19 cellular contexts compared by ENCODE assay signal in genomic region chr13:109773786-109774185, GRCh38. TPM values are rescaled to one million over a fixed set of nuclear protein-coding genes. Genes with fewer than 3 reads are reported as not detected.
DNase-seq lines count a peak whose midpoint lies in the region; ATAC-seq, FAIRE-seq and TF ChIP-seq lines count a peak whose summit lies in the region.
"Had no signal": no experiment of that assay in that cellular context is flagged by ENCODE, and none has a peak within 500 bp of the region (broad histone marks: within the 10 kb centered on the region; RNA-seq: fewer than 3 reads in every experiment).

No MANE protein-coding gene starts in this region.

- H3K27ac Mint-ChIP-seq in activated T-helper 2 cell treated with anti-CD3 and anti-CD28 coated beads, Interferon-gamma antibody, Interleukin-2, Interleukin-4, amounts not matched to agents 10 μg/mL and 5 μg/mL and 100 μg/mL, durations not matched to agents 14 hours and 24 hours and 36 hours: peak overlapping the region; percentile 21

- H3K36me3 ChIP-seq in SK-N-SH (replicated peaks in 1 of 2; ENCODE audit: control insufficient read depth in 1 of 2, insufficient read depth in 2 of 2, low read length in 1 of 2) (peaks cover 13 to 61% of the 10 kb centered on the region in 2 experiments), subcutaneous abdominal adipose tissue (ENCODE audit: control insufficient read depth in 5 of 5, insufficient read depth in 5 of 5, low read length in 5 of 5) (peaks cover 11 to 25% (median 22%) of the 10 kb centered on the region in 5 donors)

- no peaks in the 10 kb centered on the region for H3K9me3 ChIP-seq in SK-N-SH
- H3K9me3 ChIP-seq in subcutaneous abdominal adipose tissue (ENCODE audit: control insufficient read depth in 5 of 5, low read length in 5 of 5): no peaks in the 10 kb centered on the region
- H3K9me3 ChIP-seq: BE2C had no signal

- DNase-seq in SK-N-SH (no peak), HT-29 (ENCODE audit: low spot score) (peak; percentile 48), GM12891 (ENCODE audit: insufficient read length, low spot score) (no peak), NCI-H446 (lab: John Stamatoyannopoulos, UW) (no peak)
- DNase-seq in activated T-helper 2 cell treated with anti-CD3 and anti-CD28 coated beads, Interferon-gamma antibody, Interleukin-2, Interleukin-4, amounts not matched to agents 10 μg/mL and 5 μg/mL and 100 μg/mL, durations not matched to agents 14 hours and 24 hours and 36 hours (ENCODE audit: low spot score): no peak
- DNase-seq: BE2C; CD4-positive, CD25-positive, alpha-beta regulatory T cell; COR-L47; GOT3; NCI-H1105 treated with DMSO at 0.1 percent for 48 hours; NCI-H1694; NCI-H2081 treated with DMSO at 0.1 percent for 48 hours; NCI-H510A treated with DMSO at 0.1 percent for 48 hours; NCI-H774; SIG-M5 had no signal

- no peak for TF ChIP-seq CTCF in SK-N-SH (IDR thresholded peaks at IDR 0.05)

- H3K79me2 ChIP-seq in SK-N-SH (ENCODE audit: insufficient read depth): peaks cover 99% of the 10 kb centered on the region

- H3K4me3 ChIP-seq in SK-N-SH (ENCODE audit: low read depth in 2 of 2, low read length in 1 of 2) (no peak overlapping the region), subcutaneous abdominal adipose tissue (ENCODE audit: low read depth in 1 of 5, low read length in 5 of 5) (no peak overlapping the region)

- no peak for ATAC-seq in SK-N-SH treated with all-trans-retinoic acid at 6 μM for 48 hours
- no peak for ATAC-seq in HG02798 (IDR thresholded peaks at IDR 0.05; ENCODE audit: poor library complexity, unreplicated experiment)

- no peak overlapping the region for H2AFZ ChIP-seq in SK-N-SH (ENCODE audit: low read depth)

- H3K27ac ChIP-seq in SK-N-SH (ENCODE audit: low read depth in 2 of 2, low read length in 1 of 2) (peak overlapping the region; percentile 6 to 34; a peak in 3 of 4 replicates), subcutaneous abdominal adipose tissue (ENCODE audit: low read depth, low read length) (peak overlapping the region; percentile 69)

- H3F3A ChIP-seq in SK-N-SH (replicated peaks; ENCODE audit: insufficient read depth): peaks cover 26% of the 10 kb centered on the region

- POLR2A ChIA-PET in SK-N-SH (lab: Yijun Ruan, JAX): no interaction called here

- FAIRE-seq in GM12891 (lab: Jason Lieb, UNC): no peak
- FAIRE-seq: G401.6 had no signal

- no peak overlapping the region for H3K4me3 Mint-ChIP-seq in activated T-helper 2 cell treated with anti-CD3 and anti-CD28 coated beads, Interferon-gamma antibody, Interleukin-2, Interleukin-4, amounts not matched to agents 10 μg/mL and 5 μg/mL and 100 μg/mL, durations not matched to agents 14 hours and 24 hours and 36 hours (ENCODE audit: low read depth)
- H3K4me3 Mint-ChIP-seq: CD4-positive, CD25-positive, alpha-beta regulatory T cell had no signal

- no peak for TF ChIP-seq EP300 in SK-N-SH (IDR thresholded peaks at IDR 0.05; ENCODE audit: borderline replicate concordance in 1 of 2, low read depth in 1 of 2, low read length in 1 of 2)

- no peak for TF ChIP-seq RAD21 in SK-N-SH (IDR thresholded peaks at IDR 0.05; ENCODE audit: low read length)

- intact Hi-C loops in activated T-helper 2 cell treated with anti-CD3 and anti-CD28 coated beads, Interferon-gamma antibody, Interleukin-2, Interleukin-4, amounts not matched to agents 10 μg/mL and 5 μg/mL and 100 μg/mL, durations not matched to agents 14 hours and 24 hours and 36 hours (cut with micrococcal nuclease): no loop called here

- peaks cover 11% of the 10 kb centered on the region for H3K36me3 Mint-ChIP-seq in activated T-helper 2 cell treated with anti-CD3 and anti-CD28 coated beads, Interferon-gamma antibody, Interleukin-2, Interleukin-4, amounts not matched to agents 10 μg/mL and 5 μg/mL and 100 μg/mL, durations not matched to agents 14 hours and 24 hours and 36 hours (ENCODE audit: low read depth)

- no peaks in the 10 kb centered on the region for H3K9me3 Mint-ChIP-seq in activated T-helper 2 cell treated with anti-CD3 and anti-CD28 coated beads, Interferon-gamma antibody, Interleukin-2, Interleukin-4, amounts not matched to agents 10 μg/mL and 5 μg/mL and 100 μg/mL, durations not matched to agents 14 hours and 24 hours and 36 hours
- H3K9me3 Mint-ChIP-seq: CD4-positive, CD25-positive, alpha-beta regulatory T cell had no signal

- 39% methylated on average over 4 of the region's 4 CpGs for WGBS in SK-N-SH (ENCODE audit: low lambda C conversion rate)

- H3K9ac ChIP-seq in SK-N-SH (no peak overlapping the region), subcutaneous abdominal adipose tissue (ENCODE audit: low read length in 5 of 5) (no peak overlapping the region)

- peaks cover 21 to 48% of the 10 kb centered on the region in 2 experiments; a peak in 3 of 4 replicates for H3K4me1 ChIP-seq in SK-N-SH (ENCODE audit: control insufficient read depth in 1 of 2, insufficient read depth in 2 of 2, low read depth in 1 of 2, low read length in 1 of 2)
- H3K4me1 ChIP-seq in subcutaneous abdominal adipose tissue (ENCODE audit: control insufficient read depth in 5 of 5, insufficient read depth in 5 of 5, low read length in 5 of 5): peaks cover 2 to 73% (median 24%) of the 10 kb centered on the region in 5 donors

- no peak for TF ChIP-seq POLR2A in GM12891 (IDR thresholded peaks at IDR 0.05; ENCODE audit: low read depth, low read length)

- CTCF ChIA-PET in SK-N-SH (lab: Yijun Ruan, JAX): no interaction called here

- H3K9me2 ChIP-seq in SK-N-SH: no peaks in the 10 kb centered on the region

- peaks cover 37% of the 10 kb centered on the region for H3K4me1 Mint-ChIP-seq in activated T-helper 2 cell treated with anti-CD3 and anti-CD28 coated beads, Interferon-gamma antibody, Interleukin-2, Interleukin-4, amounts not matched to agents 10 μg/mL and 5 μg/mL and 100 μg/mL, durations not matched to agents 14 hours and 24 hours and 36 hours (ENCODE audit: low read depth)

- no peaks in the 10 kb centered on the region for H3K27me3 Mint-ChIP-seq in activated T-helper 2 cell treated with anti-CD3 and anti-CD28 coated beads, Interferon-gamma antibody, Interleukin-2, Interleukin-4, amounts not matched to agents 10 μg/mL and 5 μg/mL and 100 μg/mL, durations not matched to agents 14 hours and 24 hours and 36 hours (ENCODE audit: low read depth)
- H3K27me3 Mint-ChIP-seq: CD4-positive, CD25-positive, alpha-beta regulatory T cell had no signal

- H4K20me1 ChIP-seq in SK-N-SH (ENCODE audit: insufficient read depth): peaks cover 87% of the 10 kb centered on the region

- no peak overlapping the region for H3K4me2 ChIP-seq in SK-N-SH

- no peaks in the 10 kb centered on the region for H3K27me3 ChIP-seq in SK-N-SH (ENCODE audit: insufficient read depth)
- H3K27me3 ChIP-seq in subcutaneous abdominal adipose tissue (ENCODE audit: control insufficient read depth in 5 of 5, insufficient read depth in 4 of 5, low read length in 5 of 5): no peaks in the 10 kb centered on the region
- H3K27me3 ChIP-seq: BE2C had no signal

TF ChIP-seq in SK-N-SH, 30 proteins besides CTCF, POLR2A, EP300 and RAD21 (continues in another document):
- no peak for TF ChIP-seq GABPA (IDR thresholded peaks at IDR 0.05; ENCODE audit: low read depth)
- no peak for TF ChIP-seq MAX (IDR thresholded peaks at IDR 0.05; ENCODE audit: low read depth)
- no peak for TF ChIP-seq FOXM1 (IDR thresholded peaks at IDR 0.05; ENCODE audit: low read depth)

TF ChIP-seq in SK-N-SH treated with all-trans-retinoic acid at 6 μM for 48 hours, 23 proteins besides CTCF, POLR2A, EP300 and RAD21 (continues in another document):
- no peak for TF ChIP-seq ISL1 (CRISPR knock-in tag; IDR thresholded peaks at IDR 0.05)
- TF ChIP-seq SNAI2 (CRISPR knock-in tag; IDR thresholded peaks at IDR 0.05): no peak

TF ChIP-seq in GM12891, 5 proteins besides CTCF, POLR2A, EP300 and RAD21:
- TF ChIP-seq SPI1 (IDR thresholded peaks at IDR 0.05; ENCODE audit: low read depth, low read length) (no peak), PAX5 (IDR thresholded peaks at IDR 0.05; ENCODE audit: insufficient read depth, low read length, severe bottlenecking) (no peak), TAF1 (IDR thresholded peaks at IDR 0.05; ENCODE audit: low read depth, low read length) (no peak), POU2F2 (IDR thresholded peaks at IDR 0.05; ENCODE audit: low read depth, low read length) (no peak), POLR2AphosphoS5 (IDR thresholded peaks at IDR 0.05; ENCODE audit: low read depth, low read length) (no peak)

RNA-seq across cellular contexts. Expression of gene IRS2, which starts 12.6 kb away (rescaled TPM):
- 5.2 and 7.0 TPM in 2 replicates for polyA plus RNA-seq in SK-N-SH (2012; rRNA removed)
- 10.6 and 11.1 TPM in 2 replicates for polyA plus RNA-seq in SK-N-SH (2012; cell fraction: cytosol; rRNA removed)
- polyA plus RNA-seq in SK-N-SH (2012; cell fraction: nucleus; rRNA removed): 9.2 and 9.9 TPM in 2 replicates
- total RNA-seq in HT-29 (2014; rRNA removed; shearing (Covaris generic)): 8.2 and 9.1 TPM in 2 replicates
- total RNA-seq in activated T-helper 2 cell treated with anti-CD3 and anti-CD28 coated beads, Interferon-gamma antibody, Interleukin-2, Interleukin-4, amounts not matched to agents 10 μg/mL and 5 μg/mL and 100 μg/mL, durations not matched to agents 14 hours and 24 hours and 36 hours: 5.0 and 5.5 TPM in 2 replicates
- 0.01 TPM for polyA plus RNA-seq in GM12891 (2012; ENCODE audit: low read depth, missing spikeins)
